In the genomic region with DNA sequence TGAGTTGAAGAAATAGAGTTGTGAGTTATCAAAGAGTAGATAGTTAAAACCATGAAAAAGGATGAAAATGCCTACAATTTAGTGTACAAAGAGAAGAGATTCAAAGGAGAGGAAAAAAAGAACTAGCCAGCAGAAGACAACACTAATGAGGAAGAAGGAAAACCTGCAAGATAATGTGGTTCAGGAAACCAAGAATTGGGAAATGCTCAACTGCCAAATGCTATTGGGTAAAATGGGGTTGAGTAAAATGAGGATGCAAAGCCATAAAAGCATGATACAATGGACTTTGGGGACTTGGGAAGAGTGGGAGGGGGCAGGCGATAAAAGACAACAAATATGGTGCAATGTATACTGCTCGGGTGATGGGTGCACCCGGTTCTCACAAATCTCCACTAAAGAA, we compare ENCODE assay signal across 18 cellular contexts. TPM values are rescaled to one million over a fixed set of nuclear protein-coding genes. Genes with fewer than 3 reads are reported as not detected.
A peak's percentile ranks its signal among the peaks of the same experiment; 100 is the strongest.
DNase-seq lines count a peak whose midpoint lies in the region; ATAC-seq and TF ChIP-seq lines count a peak whose summit lies in the region.
"Had no signal": no experiment of that assay in that cellular context is flagged by ENCODE, and none has a peak within 500 bp of the region (broad histone marks: within the 10 kb centered on the region; RNA-seq: fewer than 3 reads in every experiment).

No MANE protein-coding gene starts in this region.

- no peaks in the 10 kb centered on the region for H3K4me1 Mint-ChIP-seq in GM23338

- CTCF ChIA-PET in OCI-LY7 (lab: Charles Lee; ENCODE audit: unreplicated experiment) = no interaction called here

- peak overlapping the region in 5 of 11 experiments; percentile 7 to 64 (median 60); a peak in 9 of 22 replicates for H3K27ac ChIP-seq in BLaER1 treated with 17β-estradiol and CSF1 and Interleukin-3, amounts not matched to agents 10 nM and 100 nM
- H3K27ac ChIP-seq in esophagus muscularis mucosa (replicated peaks in 1 of 4) (no peak overlapping the region), OCI-LY7 (ENCODE audit: low read depth, low read length, poor library complexity, severe bottlenecking) (no peak overlapping the region), GM23338 (ENCODE audit: low read depth) (no peak overlapping the region)
- H3K27ac ChIP-seq: C4-2B had no signal

- H2AFZ ChIP-seq in OCI-LY7 (ENCODE audit: low read length) = no peak overlapping the region
- H2AFZ ChIP-seq in GM23338 = no peak overlapping the region

- no peak for TF ChIP-seq POLR2A in esophagus muscularis mucosa (IDR thresholded peaks at IDR 0.05; ENCODE audit: low read depth)

- H3K36me3 ChIP-seq in BLaER1 treated with 17β-estradiol and CSF1 and Interleukin-3, amounts not matched to agents 10 nM and 100 nM = no peaks in the 10 kb centered on the region
- H3K36me3 ChIP-seq in esophagus muscularis mucosa (no peaks in the 10 kb centered on the region), OCI-LY7 (ENCODE audit: insufficient read depth, low read length) (no peaks in the 10 kb centered on the region), GM23338 (ENCODE audit: insufficient read depth) (no peaks in the 10 kb centered on the region)

- H3K27me3 ChIP-seq in BLaER1 treated with 17β-estradiol and CSF1 and Interleukin-3, amounts not matched to agents 10 nM and 100 nM = no peaks in the 10 kb centered on the region
- H3K27me3 ChIP-seq in esophagus muscularis mucosa (no peaks in the 10 kb centered on the region), GM23338 (ENCODE audit: insufficient read depth) (no peaks in the 10 kb centered on the region)

- H3K4me3 ChIP-seq in BLaER1 treated with 17β-estradiol and CSF1 and Interleukin-3, amounts not matched to agents 10 nM and 100 nM = peak overlapping the region in 1 of 10 experiments; percentile 19; a peak in 1 of 20 replicates
- H3K4me3 ChIP-seq in esophagus muscularis mucosa = no peak overlapping the region
- H3K4me3 ChIP-seq in OCI-LY7 (ENCODE audit: low read depth, low read length, poor library complexity, severe bottlenecking) = no peak overlapping the region
- H3K4me3 ChIP-seq in GM23338 = no peak overlapping the region

- WGBS in esophagus muscularis mucosa = 83% methylated on average over 3 of the region's 3 CpGs

- no peak overlapping the region for H3K9ac ChIP-seq in BLaER1 treated with 17β-estradiol and CSF1 and Interleukin-3, amounts not matched to agents 10 nM and 100 nM

- peak overlapping the region in 7 of 11 experiments; percentile 17 to 63 (median 56); a peak in 11 of 22 replicates for H3K4me2 ChIP-seq in BLaER1 treated with 17β-estradiol and CSF1 and Interleukin-3, amounts not matched to agents 10 nM and 100 nM
- no peak overlapping the region for H3K4me2 ChIP-seq in OCI-LY7 (ENCODE audit: low read length)
- no peak overlapping the region for H3K4me2 ChIP-seq in GM23338

- H3K9me3 ChIP-seq in BLaER1 treated with 17β-estradiol and CSF1 and Interleukin-3, amounts not matched to agents 10 nM and 100 nM (replicated peaks in 1 of 11) = peaks cover 0 to 29% (median 6%) of the 10 kb centered on the region in 11 experiments; a peak in 9 of 22 replicates
- H3K9me3 ChIP-seq in esophagus muscularis mucosa (no peaks in the 10 kb centered on the region), OCI-LY7 (ENCODE audit: low read length) (no peaks in the 10 kb centered on the region)

- H3K9me2 ChIP-seq in OCI-LY7 (ENCODE audit: insufficient read depth, low read length) (no peaks in the 10 kb centered on the region), GM23338 (ENCODE audit: insufficient read depth) (peaks cover 12% of the 10 kb centered on the region; the same call in 1 of the 2 replicates)

- H3K79me2 ChIP-seq in OCI-LY7 (ENCODE audit: insufficient read depth, low read depth, low read length) = no peaks in the 10 kb centered on the region
- no peaks in the 10 kb centered on the region for H3K79me2 ChIP-seq in GM23338 (replicated peaks; ENCODE audit: insufficient read depth)

- ATAC-seq in GM23338 = no peak

- H4K20me1 ChIP-seq in BLaER1 treated with 17β-estradiol and CSF1 and Interleukin-3, amounts not matched to agents 10 nM and 100 nM = no peaks in the 10 kb centered on the region
- H4K20me1 ChIP-seq in OCI-LY7 (ENCODE audit: insufficient read depth, low read length) (no peaks in the 10 kb centered on the region), GM23338 (replicated peaks; ENCODE audit: insufficient read depth) (no peaks in the 10 kb centered on the region)

- no TSS peak for BruUV-seq in OCI-LY7 (replicated peaks; lab: Mats Ljungman, UMichigan)

- POLR2A ChIA-PET in OCI-LY7 (lab: Charles Lee) = no interaction called here

- intact Hi-C loops in esophagus muscularis mucosa (cut with DNase I) (no loop called here), OCI-LY7 (cut with micrococcal nuclease; ENCODE audit: unreplicated experiment) (no loop called here)

- H3K36me3 Mint-ChIP-seq in GM23338 (ENCODE audit: low read depth) = no peaks in the 10 kb centered on the region

- TF ChIP-seq CTCF in esophagus muscularis mucosa (IDR thresholded peaks at IDR 0.05) (no peak), OCI-LY7 (conservative IDR thresholded peaks at IDR 0.05; ENCODE audit: low read length) (no peak), GM23338 (conservative IDR thresholded peaks at IDR 0.05; ENCODE audit: low read depth in 2 of 2) (no peak)

- H3K4me3 Mint-ChIP-seq in GM23338 = no peak overlapping the region

- peak; percentile 79 to 80 for DNase-seq in Kasumi-1 (lab: John Stamatoyannopoulos, UW)
- peak; percentile 84 for DNase-seq in NOMO-1 treated with DMSO at 0.1 percent for 48 hours (lab: John Stamatoyannopoulos, UW; ENCODE audit: unreplicated experiment)
- DNase-seq in SKM-1 treated with dmso at 0.1 percent for 144 hours (lab: John Stamatoyannopoulos, UW; ENCODE audit: unreplicated experiment) = peak; percentile 93
- DNase-seq in LoVo (ENCODE audit: low spot score) = no peak
- no peak for DNase-seq in esophagus muscularis mucosa (ENCODE audit: extremely low spot score)
- DNase-seq in OCI-LY7 (ENCODE audit: low spot score) = no peak
- DNase-seq in GM23338 (ENCODE audit: low spot score) = no peak
- DNase-seq: 8988T, DMS53, GDM1, NCI-H1417, NCI-H1694 treated with DMSO at 0.1 percent for 48 hours, NCI-H446 treated with DMSO at 0.1 percent for 48 hours, NCI-H526 treated with DMSO at 0.1 percent for 48 hours had no signal

- TF ChIP-seq EP300 in esophagus muscularis mucosa (IDR thresholded peaks at IDR 0.05) = no peak

- H3K4me1 ChIP-seq in BLaER1 treated with 17β-estradiol and CSF1 and Interleukin-3, amounts not matched to agents 10 nM and 100 nM = peaks cover 0 to 34% (median 16%) of the 10 kb centered on the region in 10 experiments; a peak in 12 of 20 replicates
- H3K4me1 ChIP-seq in esophagus muscularis mucosa = no peaks in the 10 kb centered on the region
- H3K4me1 ChIP-seq in OCI-LY7 (ENCODE audit: insufficient read depth, low read length, poor library complexity, severe bottlenecking) = no peaks in the 10 kb centered on the region
- H3K4me1 ChIP-seq in GM23338 (ENCODE audit: insufficient read depth) = no peaks in the 10 kb centered on the region

- H3F3A ChIP-seq in GM23338 (replicated peaks; ENCODE audit: low read depth) = no peaks in the 10 kb centered on the region

- H3K27me3 Mint-ChIP-seq in GM23338 (ENCODE audit: insufficient read depth, low read depth, poor library complexity) = peaks cover 2% of the 10 kb centered on the region

- H3K9me3 Mint-ChIP-seq in GM23338 = peaks cover 3% of the 10 kb centered on the region; the same call in 1 of the 3 replicates

- H3K27ac Mint-ChIP-seq in GM23338 = no peak overlapping the region

TF ChIP-seq in GM23338, 12 proteins besides CTCF, POLR2A, EP300 and RAD21 (continues in another document):
- TF ChIP-seq EZH2phosphoT487 (IDR thresholded peaks at IDR 0.05; ENCODE audit: unreplicated experiment) = no peak

RNA-seq across cellular contexts. Expression of gene OR52K2, which starts 7.6 kb away (rescaled TPM):
- total RNA-seq in esophagus muscularis mucosa (not detected), OCI-LY7 (2022) (not detected in 2 replicates)
- not detected in 2 replicates for total RNA-seq in OCI-LY7 (2014; rRNA removed; shearing (Covaris generic))
- total RNA-seq in GM23338 (2014; rRNA removed; shearing (Covaris generic)) = not detected in 2 replicates
- polyA plus RNA-seq in GM23338 (2016; fragmentation: Nextera tagmentation; extraction: Ambion mirVana) = not detected in 2 replicates
- total RNA-seq: LHCN-M2; T-helper 2 cell treated with Interferon-gamma antibody and Interleukin-4, amounts not matched to agents 100 ng/mL and 5 ng/mL, for 36 hours had no signal

RNA-seq across cellular contexts. Expression of gene OR52K1, which starts 40.9 kb away (rescaled TPM):
- total RNA-seq in esophagus muscularis mucosa = under 1 TPM in 1 of 4 donors, not detected in 3; 0.11 TPM
- not detected in 2 replicates for total RNA-seq in OCI-LY7 (2014; rRNA removed; shearing (Covaris generic))
- not detected in 2 replicates for total RNA-seq in OCI-LY7 (2022)
- not detected in 2 replicates for total RNA-seq in GM23338 (2014; rRNA removed; shearing (Covaris generic))
- not detected in 2 replicates for polyA plus RNA-seq in GM23338 (2016; fragmentation: Nextera tagmentation; extraction: Ambion mirVana)
- total RNA-seq: LHCN-M2; T-helper 2 cell treated with Interferon-gamma antibody and Interleukin-4, amounts not matched to agents 100 ng/mL and 5 ng/mL, for 36 hours had no signal

RNA-seq across cellular contexts. Expression of gene TRIM21, which starts 48.0 kb away (rescaled TPM):
- total RNA-seq in esophagus muscularis mucosa (10 to 100 TPM; 16.6 to 22.0 (median 18.1) TPM), OCI-LY7 (2022) (11.2 and 13.1 TPM in 2 replicates)
- total RNA-seq in OCI-LY7 (2014; rRNA removed; shearing (Covaris generic)) = 11.3 and 12.9 TPM in 2 replicates
- 12.6 and 18.3 TPM in 2 replicates for total RNA-seq in GM23338 (2014; rRNA removed; shearing (Covaris generic))
- polyA plus RNA-seq in GM23338 (2016; fragmentation: Nextera tagmentation; extraction: Ambion mirVana) = 8.9 and 12.7 TPM in 2 replicates

Comparison
In these comparisons a context has a peak if more than half of its experiments do, and no peak if none do; other contexts are left out.
1. H3K4me2 ChIP-seq: peak in BLaER1 treated with 17β-estradiol and CSF1 and Interleukin-3, amounts not matched to agents 10 nM and 100 nM (7 of 11); none in OCI-LY7 (single experiment) and GM23338 (single experiment).
2. DNase-seq: peak in Kasumi-1 (2 of 2), NOMO-1 treated with DMSO at 0.1 percent for 48 hours (single experiment) and SKM-1 treated with dmso at 0.1 percent for 144 hours (single experiment); none in LoVo (single experiment), esophagus muscularis mucosa (single experiment), OCI-LY7 (single experiment) and GM23338 (single experiment).